26 cellular contexts compared by ENCODE assay signal in the genomic region with DNA sequence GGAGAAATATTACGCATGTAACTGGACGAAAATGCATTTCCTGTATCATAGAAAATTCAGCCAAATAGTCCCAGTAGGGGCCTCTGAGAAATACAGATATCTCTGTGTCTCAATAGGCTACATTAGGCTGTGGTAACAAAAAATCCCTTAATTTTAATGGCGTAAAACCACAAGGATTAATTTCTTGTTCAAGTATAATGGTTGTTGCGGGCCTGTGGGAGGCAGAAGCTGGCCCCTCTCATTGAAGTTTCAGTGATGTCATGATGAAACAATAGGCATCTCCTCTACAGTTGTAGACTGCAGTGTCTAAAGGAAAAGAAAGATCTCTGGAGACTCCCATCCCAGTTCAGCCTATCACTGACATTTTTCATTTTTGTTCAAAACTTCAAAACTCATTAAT. TPM values are rescaled to one million over a fixed set of nuclear protein-coding genes. Genes with fewer than 3 reads are reported as not detected.
"Had no signal": no experiment of that assay in that cellular context is flagged by ENCODE, and none has a peak within 500 bp of the region (broad histone marks: within the 10 kb centered on the region; RNA-seq: fewer than 3 reads in every experiment).

No MANE protein-coding gene starts in this region.

- H3K36me3 ChIP-seq: colonic mucosa, esophagus squamous epithelium, gastrocnemius medialis, heart right ventricle, left lung, lower lobe of right lung had no signal

- ATAC-seq: effector memory CD8-positive, alpha-beta T cell; esophagus mucosa; gastrocnemius medialis; heart right ventricle; left cardiac atrium; left lung; left ventricle myocardium superior; lower lobe of right lung; mucosa of descending colon had no signal

- H3K4me3 ChIP-seq: colonic mucosa, esophagus squamous epithelium, gastrocnemius medialis, heart right ventricle, left lung, lower lobe of right lung, mucosa of descending colon had no signal

- DNase-seq: colonic mucosa; cortex of kidney; effector CD8-positive, alpha-beta T cell; effector memory CD8-positive, alpha-beta T cell; endodermal cell; erythroblast; esophagus squamous epithelium; foreskin fibroblast; foreskin melanocyte; gastrocnemius medialis; glutamatergic neuron; head of caudate nucleus; heart right ventricle; hippocampal formation; left cardiac atrium; left lung; left ventricle myocardium superior; lower lobe of right lung; mesenchymal stem cell; mucosa of descending colon; naive B cell had no signal

- H3K4me1 ChIP-seq: colonic mucosa, esophagus squamous epithelium, gastrocnemius medialis, heart right ventricle, left lung, lower lobe of right lung had no signal

- H3K9me3 ChIP-seq: colonic mucosa, esophagus squamous epithelium, gastrocnemius medialis, left lung, lower lobe of right lung, mucosa of descending colon had no signal

- H3K27me3 ChIP-seq: colonic mucosa, esophagus squamous epithelium, gastrocnemius medialis, heart right ventricle, left lung had no signal

- H3K27ac ChIP-seq: colonic mucosa, epithelial cell of prostate, esophagus squamous epithelium, gastrocnemius medialis, heart right ventricle, left lung, lower lobe of right lung had no signal

RNA-seq across cellular contexts. Expression of a gene that starts 14.5 kb away (rescaled TPM):
- total RNA-seq: esophagus squamous epithelium, gastrocnemius medialis, left cardiac atrium, left lung, left ventricle myocardium superior, lower leg skin, lower lobe of right lung, lung microvascular endothelial cell, mesenteric fat pad had no signal
